In the genomic region with DNA sequence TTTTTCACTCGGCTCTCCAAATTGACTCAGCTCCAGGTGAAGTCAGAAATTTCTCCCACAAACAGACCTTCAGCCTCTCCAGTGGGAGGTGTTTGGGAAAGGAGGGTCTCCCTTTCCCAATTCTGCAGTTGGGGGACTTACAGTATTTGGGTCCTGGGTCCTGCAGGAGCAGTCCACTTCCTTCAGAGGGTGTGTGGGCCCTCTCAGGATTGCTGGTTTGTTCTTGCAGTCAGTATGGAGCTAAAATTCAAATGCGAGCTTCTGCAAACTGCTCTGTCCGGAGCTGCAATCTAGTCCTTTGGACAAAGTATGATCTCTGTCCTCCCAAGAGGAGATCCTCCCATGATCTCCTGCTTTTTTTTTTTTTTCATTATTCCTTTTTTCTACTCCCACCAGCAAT, we compare ENCODE assay signal across 13 cellular contexts.
DNase-seq lines count a peak whose midpoint lies in the region; ATAC-seq and TF ChIP-seq lines count a peak whose summit lies in the region.
"Had no signal": no experiment of that assay in that cellular context is flagged by ENCODE, and none has a peak within 500 bp of the region (broad histone marks: within the 10 kb centered on the region; RNA-seq: fewer than 3 reads in every experiment).

No MANE protein-coding gene starts in this region.

- no peaks in the 10 kb centered on the region for H3K27me3 Mint-ChIP-seq in H9 (ENCODE audit: low read depth)
- no peaks in the 10 kb centered on the region for H3K27me3 Mint-ChIP-seq in WTC11 (ENCODE audit: low read depth)

- H3K36me3 ChIP-seq in iPS-18a (ENCODE audit: control insufficient read depth, low read depth, low read length) (no peaks in the 10 kb centered on the region), neuronal stem cell (replicated peaks in 1 of 2; ENCODE audit: control insufficient read depth in 2 of 2, insufficient read depth in 2 of 2, low read length in 2 of 2) (no peaks in the 10 kb centered on the region)
- H3K36me3 ChIP-seq: BLaER1 treated with 17β-estradiol and CSF1 and Interleukin-3, amounts not matched to agents 10 nM and 100 nM; HAP-1 had no signal

- peaks cover 8 to 13% of the 10 kb centered on the region in 2 experiments; a peak in 4 of 5 replicates for H3K9me3 Mint-ChIP-seq in H9
- H3K9me3 Mint-ChIP-seq in WTC11: peaks cover 21% of the 10 kb centered on the region

- no peak overlapping the region for H3K4ac ChIP-seq in H9 (ENCODE audit: low read depth, low read length)
- no peak overlapping the region for H3K4ac ChIP-seq in neuronal stem cell (ENCODE audit: low read length)

- H3K4me1 ChIP-seq in H9 (ENCODE audit: insufficient read depth, low read length) (no peaks in the 10 kb centered on the region), iPS-18a (ENCODE audit: control insufficient read depth, low read depth, low read length) (peaks cover 5% of the 10 kb centered on the region), neuronal stem cell (ENCODE audit: control insufficient read depth in 2 of 2, insufficient read depth in 1 of 2, low read depth in 1 of 2, low read length in 2 of 2) (no peaks in the 10 kb centered on the region)
- H3K4me1 ChIP-seq: BLaER1 treated with 17β-estradiol and CSF1 and Interleukin-3, amounts not matched to agents 10 nM and 100 nM; HAP-1 had no signal

- H2AK5ac ChIP-seq in H9 (ENCODE audit: insufficient read length, low read length) (no peak overlapping the region), neuronal stem cell (ENCODE audit: low read depth, low read length) (no peak overlapping the region)

- H4K20me1 ChIP-seq in H9 (ENCODE audit: control insufficient read depth, insufficient read depth, insufficient read length): no peaks in the 10 kb centered on the region
- H4K20me1 ChIP-seq: BLaER1 treated with 17β-estradiol and CSF1 and Interleukin-3, amounts not matched to agents 10 nM and 100 nM had no signal

- H3K27me3 ChIP-seq in H9 (ENCODE audit: insufficient read depth, low read length) (no peaks in the 10 kb centered on the region), iPS-18a (ENCODE audit: control insufficient read depth, insufficient read depth, low read length) (no peaks in the 10 kb centered on the region), neuronal stem cell (ENCODE audit: control insufficient read depth in 3 of 3, insufficient read depth in 3 of 3, low read depth in 1 of 3, low read length in 3 of 3) (no peaks in the 10 kb centered on the region)
- H3K27me3 ChIP-seq: BLaER1 treated with 17β-estradiol and CSF1 and Interleukin-3, amounts not matched to agents 10 nM and 100 nM had no signal

- no peak overlapping the region for H2BK20ac ChIP-seq in H9 (ENCODE audit: low read depth, low read length, poor library complexity, severe bottlenecking)

- H3K27ac ChIP-seq in H9 (ENCODE audit: insufficient read length, low read depth, low read length) (no peak overlapping the region), iPS-18a (ENCODE audit: low read length) (no peak overlapping the region), neuronal stem cell (replicated peaks; ENCODE audit: low read length) (no peak overlapping the region)
- H3K27ac ChIP-seq: BLaER1 treated with 17β-estradiol and CSF1 and Interleukin-3, amounts not matched to agents 10 nM and 100 nM; GM23248 had no signal

- H3K79me2 ChIP-seq in H9 (ENCODE audit: insufficient read depth, low read length): no peaks in the 10 kb centered on the region

- DNase-seq in H9: no peak
- DNase-seq in WTC11 (ENCODE audit: low spot score): no peak
- DNase-seq in neuronal stem cell (ENCODE audit: low spot score): no peak
- no peak for DNase-seq in mesenteric fat pad (ENCODE audit: low spot score)
- DNase-seq: ACHN; CD4-positive, CD25-positive, alpha-beta regulatory T cell; GM23248 had no signal

- POLR2A ChIA-PET in WTC11 (lab: Charles Lee): interaction anchor here (0.6 kb wide), 1 partner anchor 1528 kb away, joined by 7 read pairs; no protein-coding TSS in a partner anchor

- no peaks in the 10 kb centered on the region for H3K9me3 ChIP-seq in H9 (ENCODE audit: control insufficient read depth, low read depth, low read length)
- H3K9me3 ChIP-seq in iPS-18a (ENCODE audit: control insufficient read depth, low read depth, low read length): no peaks in the 10 kb centered on the region
- H3K9me3 ChIP-seq in neuronal stem cell (replicated peaks in 1 of 2; ENCODE audit: control insufficient read depth in 2 of 2, insufficient read depth in 1 of 2, low read depth in 1 of 2, low read length in 2 of 2): no peaks in the 10 kb centered on the region
- H3K9me3 ChIP-seq: HAP-1 had no signal

- TF ChIP-seq CTCF in H9 (conservative IDR thresholded peaks at IDR 0.05) (no peak), WTC11 (IDR thresholded peaks at IDR 0.05) (no peak)

- peak; percentile 81 for ATAC-seq in WTC11
- ATAC-seq in GM18909 (IDR thresholded peaks at IDR 0.05; ENCODE audit: poor library complexity, unreplicated experiment): no peak
- no peak for ATAC-seq in HG02981 (IDR thresholded peaks at IDR 0.05; ENCODE audit: unreplicated experiment)

- CTCF ChIA-PET in WTC11 (lab: Charles Lee): interaction anchor here (1.0 kb wide), 1 partner anchor 169 kb away, joined by 3 read pairs; a partner anchor contains a TSS

- H2BK5ac ChIP-seq in H9 (ENCODE audit: insufficient read length, low read length) (no peak overlapping the region), neuronal stem cell (ENCODE audit: low read length) (no peak overlapping the region)

- H4K8ac ChIP-seq in H9 (replicated peaks; ENCODE audit: insufficient read length, low read depth, low read length): no peak overlapping the region
- H4K8ac ChIP-seq in neuronal stem cell (ENCODE audit: low read depth, low read length): no peak overlapping the region

- H4K91ac ChIP-seq in H9 (ENCODE audit: insufficient read length, low read depth, low read length) (no peak overlapping the region), neuronal stem cell (ENCODE audit: low read depth, low read length, poor library complexity) (no peak overlapping the region)

- H2BK15ac ChIP-seq in H9 (ENCODE audit: low read depth, low read length) (no peak overlapping the region), neuronal stem cell (ENCODE audit: low read length) (no peak overlapping the region)

- no peak overlapping the region for H3K18ac ChIP-seq in H9 (ENCODE audit: insufficient read length, low read depth, low read length)
- H3K18ac ChIP-seq in neuronal stem cell (ENCODE audit: low read length): peak overlapping the region; percentile 41

- no peak overlapping the region for H3K56ac ChIP-seq in H9 (ENCODE audit: insufficient read length, low read depth, low read length)

- H3K27ac Mint-ChIP-seq in H9 (peak overlapping the region; percentile 68 to 87 (median 81); a peak in 5 of 7 replicates), WTC11 (no peak overlapping the region)
- H3K27ac Mint-ChIP-seq: IgD-negative memory B cell had no signal

- no peaks in the 10 kb centered on the region for H3K23me2 ChIP-seq in H9 (ENCODE audit: insufficient read length, low read depth, low read length, poor library complexity, severe bottlenecking)

- no peaks in the 10 kb centered on the region for H3K79me1 ChIP-seq in H9 (ENCODE audit: insufficient read depth, low read depth, low read length, poor library complexity, severe bottlenecking)
- no peaks in the 10 kb centered on the region for H3K79me1 ChIP-seq in neuronal stem cell (ENCODE audit: low read depth, low read length)

- H2BK120ac ChIP-seq in H9 (ENCODE audit: low read depth, low read length, poor library complexity, severe bottlenecking) (no peak overlapping the region), neuronal stem cell (ENCODE audit: low read depth, low read length) (no peak overlapping the region)

- H3K9ac ChIP-seq in H9 (ENCODE audit: extremely low read depth, insufficient read length, low read length): no peak overlapping the region
- H3K9ac ChIP-seq in iPS-18a (ENCODE audit: low read length): peak overlapping the region; percentile 1
- no peak overlapping the region for H3K9ac ChIP-seq in neuronal stem cell (ENCODE audit: low read depth, low read length, poor library complexity)
- H3K9ac ChIP-seq: BLaER1 treated with 17β-estradiol and CSF1 and Interleukin-3, amounts not matched to agents 10 nM and 100 nM; GM23248 had no signal

- H3K4me1 Mint-ChIP-seq in H9 (peaks cover 10 to 12% of the 10 kb centered on the region in 2 experiments), WTC11 (peaks cover 15% of the 10 kb centered on the region)

- H3K4me3 Mint-ChIP-seq in H9 (no peak overlapping the region), WTC11 (no peak overlapping the region)
- H3K4me3 Mint-ChIP-seq: CD4-positive, CD25-positive, alpha-beta regulatory T cell; IgD-negative memory B cell had no signal

- peak overlapping the region; percentile 34 for H2AFZ ChIP-seq in H9 (ENCODE audit: low read length)
- peak overlapping the region; percentile 91 for H2AFZ ChIP-seq in neuronal stem cell (ENCODE audit: low read length)
- H2AFZ ChIP-seq: GM23248 had no signal

- H3K23ac ChIP-seq in H9 (ENCODE audit: insufficient read length, low read depth, low read length) (no peak overlapping the region), neuronal stem cell (ENCODE audit: low read depth, low read length, poor library complexity) (no peak overlapping the region)

- H4K5ac ChIP-seq in H9 (ENCODE audit: insufficient read length, low read depth, low read length): no peak overlapping the region

- no peak overlapping the region for H2BK12ac ChIP-seq in H9 (ENCODE audit: insufficient read length, low read depth, low read length)
- H2BK12ac ChIP-seq in neuronal stem cell (ENCODE audit: low read length): no peak overlapping the region

- peaks cover 0 to 8% (median 0%) of the 10 kb centered on the region in 3 experiments; a peak in 2 of 7 replicates for H3K36me3 Mint-ChIP-seq in H9 (ENCODE audit: insufficient read depth in 1 of 3, low read depth in 3 of 3)
- H3K36me3 Mint-ChIP-seq in WTC11: peaks cover 7% of the 10 kb centered on the region
- H3K36me3 Mint-ChIP-seq: CD4-positive, CD25-positive, alpha-beta regulatory T cell had no signal

- H3K4me3 ChIP-seq in iPS-18a (ENCODE audit: low read length) (no peak overlapping the region), neuronal stem cell (ENCODE audit: low read length in 2 of 2) (peak overlapping the region in 1 of 2 donors; percentile 6)
- H3K4me3 ChIP-seq: BLaER1 treated with 17β-estradiol and CSF1 and Interleukin-3, amounts not matched to agents 10 nM and 100 nM; GM23248; HAP-1 had no signal

- H3K14ac ChIP-seq in H9 (ENCODE audit: insufficient read depth, low read length) (no peak overlapping the region), neuronal stem cell (ENCODE audit: low read length) (no peak overlapping the region)

- H3K4me2 ChIP-seq in H9 (ENCODE audit: insufficient read depth, insufficient read length, low read length) (no peak overlapping the region), neuronal stem cell (ENCODE audit: insufficient read depth, low read length, poor library complexity, severe bottlenecking) (no peak overlapping the region)
- H3K4me2 ChIP-seq: BLaER1 treated with 17β-estradiol and CSF1 and Interleukin-3, amounts not matched to agents 10 nM and 100 nM had no signal

- no CpG with 5 or more reads among the region's 3 CpGs for WGBS in H9 (ENCODE audit: extremely low coverage, insufficient read length, low lambda C conversion rate)
- WGBS in neuronal stem cell (ENCODE audit: extremely low coverage in 2 of 2, insufficient read length in 2 of 2, insufficient replicate concordance in 1 of 2), 2 donors: no CpG with 5 or more reads among the region's 3 CpGs

- H3T11ph ChIP-seq in H9 (ENCODE audit: low read length): no peak overlapping the region
